1 cellular context compared by ENCODE assay signal in the genomic region with DNA sequence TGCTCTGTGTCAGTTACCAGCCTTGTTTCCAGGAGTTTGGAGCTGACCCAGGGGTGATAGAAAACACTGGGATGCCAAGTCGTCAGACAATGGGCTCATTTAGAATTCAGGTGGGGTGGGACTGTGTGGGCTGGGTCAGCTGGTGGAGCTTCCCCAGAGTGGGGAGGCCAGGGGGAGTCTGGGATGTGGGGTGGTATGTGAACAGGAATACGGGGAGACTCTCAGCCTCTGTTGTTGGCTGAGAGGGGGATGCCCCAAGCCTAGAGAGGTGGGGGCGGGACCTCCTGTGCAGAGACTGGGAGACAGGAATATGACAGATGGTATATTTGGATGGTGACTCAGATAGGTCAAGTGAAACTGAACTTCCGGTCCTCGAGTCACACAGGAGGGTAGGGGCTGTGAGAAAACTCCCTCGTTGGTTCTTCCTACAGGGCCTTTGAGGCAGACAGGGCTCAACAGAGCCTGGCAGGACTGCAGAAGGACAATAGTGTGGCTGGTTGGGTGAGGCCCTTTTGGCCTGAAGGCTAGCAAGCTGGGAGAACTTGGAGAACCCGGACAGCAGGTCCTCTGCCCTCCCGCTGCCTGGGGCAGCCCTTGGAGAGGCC.
TF ChIP-seq lines count a peak whose summit lies in the region.

No MANE protein-coding gene starts in this region.

TF ChIP-seq in HepG2, 621 proteins besides CTCF, POLR2A, EP300 and RAD21 (continued from another document and continues in another):
- TF ChIP-seq, protein P1, sequence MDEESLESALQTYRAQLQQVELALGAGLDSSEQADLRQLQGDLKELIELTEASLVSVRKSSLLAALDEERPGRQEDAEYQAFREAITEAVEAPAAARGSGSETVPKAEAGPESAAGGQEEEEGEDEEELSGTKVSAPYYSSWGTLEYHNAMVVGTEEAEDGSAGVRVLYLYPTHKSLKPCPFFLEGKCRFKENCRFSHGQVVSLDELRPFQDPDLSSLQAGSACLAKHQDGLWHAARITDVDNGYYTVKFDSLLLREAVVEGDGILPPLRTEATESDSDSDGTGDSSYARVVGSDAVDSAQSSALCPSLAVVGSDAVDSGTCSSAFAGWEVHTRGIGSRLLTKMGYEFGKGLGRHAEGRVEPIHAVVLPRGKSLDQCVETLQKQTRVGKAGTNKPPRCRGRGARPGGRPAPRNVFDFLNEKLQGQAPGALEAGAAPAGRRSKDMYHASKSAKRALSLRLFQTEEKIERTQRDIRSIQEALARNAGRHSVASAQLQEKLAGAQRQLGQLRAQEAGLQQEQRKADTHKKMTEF (CRISPR knock-in tag; IDR thresholded peaks at IDR 0.05) = peak; percentile 33; the same call in 1 of the 2 replicates
- TF ChIP-seq, protein P2, sequence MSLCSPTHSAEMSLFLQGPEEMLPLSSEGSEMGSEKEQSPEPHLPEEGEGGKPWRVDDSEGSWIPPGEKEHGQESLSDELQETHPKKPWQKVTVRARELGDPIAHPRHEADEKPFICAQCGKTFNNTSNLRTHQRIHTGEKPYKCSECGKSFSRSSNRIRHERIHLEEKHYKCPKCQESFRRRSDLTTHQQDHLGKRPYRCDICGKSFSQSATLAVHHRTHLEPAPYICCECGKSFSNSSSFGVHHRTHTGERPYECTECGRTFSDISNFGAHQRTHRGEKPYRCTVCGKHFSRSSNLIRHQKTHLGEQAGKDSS (CRISPR knock-in tag; IDR thresholded peaks at IDR 0.05; ENCODE audit: borderline replicate concordance, low read depth) = 0 out of 2 replicates have a peak, but pooled peaks have one; percentile 53
- no peak for TF ChIP-seq DR1 (CRISPR knock-in tag; IDR thresholded peaks at IDR 0.05)
- TF ChIP-seq NCOA5 (CRISPR knock-in tag; IDR thresholded peaks at IDR 0.05) = no peak
- no peak for TF ChIP-seq ZNF543 (CRISPR knock-in tag; IDR thresholded peaks at IDR 0.05)
- TF ChIP-seq, protein P3, sequence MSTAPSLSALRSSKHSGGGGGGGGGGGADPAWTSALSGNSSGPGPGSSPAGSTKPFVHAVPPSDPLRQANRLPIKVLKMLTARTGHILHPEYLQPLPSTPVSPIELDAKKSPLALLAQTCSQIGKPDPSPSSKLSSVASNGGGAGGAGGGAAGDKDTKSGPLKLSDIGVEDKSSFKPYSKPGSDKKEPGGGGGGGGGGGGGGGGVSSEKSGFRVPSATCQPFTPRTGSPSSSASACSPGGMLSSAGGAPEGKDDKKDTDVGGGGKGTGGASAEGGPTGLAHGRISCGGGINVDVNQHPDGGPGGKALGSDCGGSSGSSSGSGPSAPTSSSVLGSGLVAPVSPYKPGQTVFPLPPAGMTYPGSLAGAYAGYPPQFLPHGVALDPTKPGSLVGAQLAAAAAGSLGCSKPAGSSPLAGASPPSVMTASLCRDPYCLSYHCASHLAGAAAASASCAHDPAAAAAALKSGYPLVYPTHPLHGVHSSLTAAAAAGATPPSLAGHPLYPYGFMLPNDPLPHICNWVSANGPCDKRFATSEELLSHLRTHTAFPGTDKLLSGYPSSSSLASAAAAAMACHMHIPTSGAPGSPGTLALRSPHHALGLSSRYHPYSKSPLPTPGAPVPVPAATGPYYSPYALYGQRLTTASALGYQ (CRISPR knock-in tag; IDR thresholded peaks at IDR 0.05) = no peak
- TF ChIP-seq KMT2B (CRISPR knock-in tag; IDR thresholded peaks at IDR 0.05) = no peak
- TF ChIP-seq ZKSCAN8 (CRISPR knock-in tag; IDR thresholded peaks at IDR 0.05; ENCODE audit: borderline replicate concordance) = no peak
- TF ChIP-seq SNAI1 (CRISPR knock-in tag; IDR thresholded peaks at IDR 0.05; ENCODE audit: borderline replicate concordance) = no peak
- TF ChIP-seq ZNF225 (CRISPR knock-in tag; IDR thresholded peaks at IDR 0.05) = no peak
- TF ChIP-seq, protein P4, sequence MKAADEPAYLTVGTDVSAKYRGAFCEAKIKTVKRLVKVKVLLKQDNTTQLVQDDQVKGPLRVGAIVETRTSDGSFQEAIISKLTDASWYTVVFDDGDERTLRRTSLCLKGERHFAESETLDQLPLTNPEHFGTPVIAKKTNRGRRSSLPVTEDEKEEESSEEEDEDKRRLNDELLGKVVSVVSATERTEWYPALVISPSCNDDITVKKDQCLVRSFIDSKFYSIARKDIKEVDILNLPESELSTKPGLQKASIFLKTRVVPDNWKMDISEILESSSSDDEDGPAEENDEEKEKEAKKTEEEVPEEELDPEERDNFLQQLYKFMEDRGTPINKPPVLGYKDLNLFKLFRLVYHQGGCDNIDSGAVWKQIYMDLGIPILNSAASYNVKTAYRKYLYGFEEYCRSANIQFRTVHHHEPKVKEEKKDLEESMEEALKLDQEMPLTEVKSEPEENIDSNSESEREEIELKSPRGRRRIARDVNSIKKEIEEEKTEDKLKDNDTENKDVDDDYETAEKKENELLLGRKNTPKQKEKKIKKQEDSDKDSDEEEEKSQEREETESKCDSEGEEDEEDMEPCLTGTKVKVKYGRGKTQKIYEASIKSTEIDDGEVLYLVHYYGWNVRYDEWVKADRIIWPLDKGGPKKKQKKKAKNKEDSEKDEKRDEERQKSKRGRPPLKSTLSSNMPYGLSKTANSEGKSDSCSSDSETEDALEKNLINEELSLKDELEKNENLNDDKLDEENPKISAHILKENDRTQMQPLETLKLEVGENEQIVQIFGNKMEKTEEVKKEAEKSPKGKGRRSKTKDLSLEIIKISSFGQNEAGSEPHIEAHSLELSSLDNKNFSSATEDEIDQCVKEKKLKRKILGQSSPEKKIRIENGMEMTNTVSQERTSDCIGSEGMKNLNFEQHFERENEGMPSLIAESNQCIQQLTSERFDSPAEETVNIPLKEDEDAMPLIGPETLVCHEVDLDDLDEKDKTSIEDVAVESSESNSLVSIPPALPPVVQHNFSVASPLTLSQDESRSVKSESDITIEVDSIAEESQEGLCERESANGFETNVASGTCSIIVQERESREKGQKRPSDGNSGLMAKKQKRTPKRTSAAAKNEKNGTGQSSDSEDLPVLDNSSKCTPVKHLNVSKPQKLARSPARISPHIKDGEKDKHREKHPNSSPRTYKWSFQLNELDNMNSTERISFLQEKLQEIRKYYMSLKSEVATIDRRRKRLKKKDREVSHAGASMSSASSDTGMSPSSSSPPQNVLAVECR (CRISPR knock-in tag; IDR thresholded peaks at IDR 0.05; ENCODE audit: borderline replicate concordance) = no peak; the same call in 1 of the 2 replicates
- 0 out of 2 replicates have a peak, but pooled peaks have one; percentile 47 for TF ChIP-seq ZBTB7B (CRISPR knock-in tag; IDR thresholded peaks at IDR 0.05)
- peak; percentile 15; the same call in 1 of the 2 replicates for TF ChIP-seq SMC3 (IDR thresholded peaks at IDR 0.05; ENCODE audit: low read length)
- no peak for TF ChIP-seq HNRNPH1 (optimal IDR thresholded peaks at IDR 0.05; ENCODE audit: low read depth, low read length)
- no peak for TF ChIP-seq MZF1 (CRISPR knock-in tag; IDR thresholded peaks at IDR 0.05; ENCODE audit: borderline replicate concordance)
- no peak for TF ChIP-seq ZNF24 (IDR thresholded peaks at IDR 0.05)
- TF ChIP-seq MYC (CRISPR knock-in tag; IDR thresholded peaks at IDR 0.05; ENCODE audit: borderline replicate concordance) = no peak
- TF ChIP-seq, protein P5, sequence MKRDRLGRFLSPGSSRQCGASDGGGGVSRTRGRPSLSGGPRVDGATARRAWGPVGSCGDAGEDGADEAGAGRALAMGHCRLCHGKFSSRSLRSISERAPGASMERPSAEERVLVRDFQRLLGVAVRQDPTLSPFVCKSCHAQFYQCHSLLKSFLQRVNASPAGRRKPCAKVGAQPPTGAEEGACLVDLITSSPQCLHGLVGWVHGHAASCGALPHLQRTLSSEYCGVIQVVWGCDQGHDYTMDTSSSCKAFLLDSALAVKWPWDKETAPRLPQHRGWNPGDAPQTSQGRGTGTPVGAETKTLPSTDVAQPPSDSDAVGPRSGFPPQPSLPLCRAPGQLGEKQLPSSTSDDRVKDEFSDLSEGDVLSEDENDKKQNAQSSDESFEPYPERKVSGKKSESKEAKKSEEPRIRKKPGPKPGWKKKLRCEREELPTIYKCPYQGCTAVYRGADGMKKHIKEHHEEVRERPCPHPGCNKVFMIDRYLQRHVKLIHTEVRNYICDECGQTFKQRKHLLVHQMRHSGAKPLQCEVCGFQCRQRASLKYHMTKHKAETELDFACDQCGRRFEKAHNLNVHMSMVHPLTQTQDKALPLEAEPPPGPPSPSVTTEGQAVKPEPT (CRISPR knock-in tag; IDR thresholded peaks at IDR 0.05; ENCODE audit: low read depth) = no peak
- TF ChIP-seq, protein P6, sequence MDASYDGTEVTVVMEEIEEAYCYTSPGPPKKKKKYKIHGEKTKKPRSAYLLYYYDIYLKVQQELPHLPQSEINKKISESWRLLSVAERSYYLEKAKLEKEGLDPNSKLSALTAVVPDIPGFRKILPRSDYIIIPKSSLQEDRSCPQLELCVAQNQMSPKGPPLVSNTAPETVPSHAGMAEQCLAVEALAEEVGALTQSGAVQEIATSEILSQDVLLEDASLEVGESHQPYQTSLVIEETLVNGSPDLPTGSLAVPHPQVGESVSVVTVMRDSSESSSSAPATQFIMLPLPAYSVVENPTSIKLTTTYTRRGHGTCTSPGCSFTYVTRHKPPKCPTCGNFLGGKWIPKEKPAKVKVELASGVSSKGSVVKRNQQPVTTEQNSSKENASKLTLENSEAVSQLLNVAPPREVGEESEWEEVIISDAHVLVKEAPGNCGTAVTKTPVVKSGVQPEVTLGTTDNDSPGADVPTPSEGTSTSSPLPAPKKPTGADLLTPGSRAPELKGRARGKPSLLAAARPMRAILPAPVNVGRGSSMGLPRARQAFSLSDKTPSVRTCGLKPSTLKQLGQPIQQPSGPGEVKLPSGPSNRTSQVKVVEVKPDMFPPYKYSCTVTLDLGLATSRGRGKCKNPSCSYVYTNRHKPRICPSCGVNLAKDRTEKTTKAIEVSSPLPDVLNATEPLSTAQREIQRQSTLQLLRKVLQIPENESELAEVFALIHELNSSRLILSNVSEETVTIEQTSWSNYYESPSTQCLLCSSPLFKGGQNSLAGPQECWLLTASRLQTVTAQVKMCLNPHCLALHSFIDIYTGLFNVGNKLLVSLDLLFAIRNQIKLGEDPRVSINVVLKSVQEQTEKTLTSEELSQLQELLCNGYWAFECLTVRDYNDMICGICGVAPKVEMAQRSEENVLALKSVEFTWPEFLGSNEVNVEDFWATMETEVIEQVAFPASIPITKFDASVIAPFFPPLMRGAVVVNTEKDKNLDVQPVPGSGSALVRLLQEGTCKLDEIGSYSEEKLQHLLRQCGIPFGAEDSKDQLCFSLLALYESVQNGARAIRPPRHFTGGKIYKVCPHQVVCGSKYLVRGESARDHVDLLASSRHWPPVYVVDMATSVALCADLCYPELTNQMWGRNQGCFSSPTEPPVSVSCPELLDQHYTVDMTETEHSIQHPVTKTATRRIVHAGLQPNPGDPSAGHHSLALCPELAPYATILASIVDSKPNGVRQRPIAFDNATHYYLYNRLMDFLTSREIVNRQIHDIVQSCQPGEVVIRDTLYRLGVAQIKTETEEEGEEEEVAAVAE (CRISPR knock-in tag; IDR thresholded peaks at IDR 0.05; ENCODE audit: borderline replicate concordance) = peak; percentile 47; the same call in 1 of the 2 replicates
- TF ChIP-seq ZNF883 (CRISPR knock-in tag; IDR thresholded peaks at IDR 0.05; ENCODE audit: not compliant biosample characterization) = no peak
- TF ChIP-seq, protein P7, sequence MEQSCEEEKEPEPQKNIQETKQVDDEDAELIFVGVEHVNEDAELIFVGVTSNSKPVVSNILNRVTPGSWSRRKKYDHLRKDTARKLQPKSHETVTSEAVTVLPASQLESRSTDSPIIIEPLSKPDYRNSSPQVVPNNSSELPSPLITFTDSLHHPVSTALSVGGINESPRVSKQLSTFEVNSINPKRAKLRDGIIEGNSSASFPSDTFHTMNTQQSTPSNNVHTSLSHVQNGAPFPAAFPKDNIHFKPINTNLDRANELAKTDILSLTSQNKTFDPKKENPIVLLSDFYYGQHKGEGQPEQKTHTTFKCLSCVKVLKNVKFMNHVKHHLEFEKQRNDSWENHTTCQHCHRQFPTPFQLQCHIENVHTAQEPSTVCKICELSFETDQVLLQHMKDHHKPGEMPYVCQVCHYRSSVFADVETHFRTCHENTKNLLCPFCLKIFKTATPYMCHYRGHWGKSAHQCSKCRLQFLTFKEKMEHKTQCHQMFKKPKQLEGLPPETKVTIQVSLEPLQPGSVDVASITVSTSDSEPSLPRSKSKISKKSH (CRISPR knock-in tag; IDR thresholded peaks at IDR 0.05; ENCODE audit: borderline replicate concordance) = no peak
- TF ChIP-seq, protein P8, sequence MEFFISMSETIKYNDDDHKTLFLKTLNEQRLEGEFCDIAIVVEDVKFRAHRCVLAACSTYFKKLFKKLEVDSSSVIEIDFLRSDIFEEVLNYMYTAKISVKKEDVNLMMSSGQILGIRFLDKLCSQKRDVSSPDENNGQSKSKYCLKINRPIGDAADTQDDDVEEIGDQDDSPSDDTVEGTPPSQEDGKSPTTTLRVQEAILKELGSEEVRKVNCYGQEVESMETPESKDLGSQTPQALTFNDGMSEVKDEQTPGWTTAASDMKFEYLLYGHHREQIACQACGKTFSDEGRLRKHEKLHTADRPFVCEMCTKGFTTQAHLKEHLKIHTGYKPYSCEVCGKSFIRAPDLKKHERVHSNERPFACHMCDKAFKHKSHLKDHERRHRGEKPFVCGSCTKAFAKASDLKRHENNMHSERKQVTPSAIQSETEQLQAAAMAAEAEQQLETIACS (CRISPR knock-in tag; IDR thresholded peaks at IDR 0.05) = no peak
- TF ChIP-seq ZNF570 (CRISPR knock-in tag; IDR thresholded peaks at IDR 0.05; ENCODE audit: borderline replicate concordance) = no peak
- TF ChIP-seq ZNF607 (CRISPR knock-in tag; IDR thresholded peaks at IDR 0.05; ENCODE audit: borderline replicate concordance) = 0 out of 2 replicates have a peak, but pooled peaks have one; percentile 20
- TF ChIP-seq RXRB (CRISPR knock-in tag; IDR thresholded peaks at IDR 0.05; ENCODE audit: borderline replicate concordance) = peak; percentile 66; the same call in 1 of the 2 replicates
- TF ChIP-seq NFATC3 (CRISPR knock-in tag; IDR thresholded peaks at IDR 0.05) = no peak
- no peak for TF ChIP-seq FOXO1 (CRISPR knock-in tag; IDR thresholded peaks at IDR 0.05)
- TF ChIP-seq, protein P9, sequence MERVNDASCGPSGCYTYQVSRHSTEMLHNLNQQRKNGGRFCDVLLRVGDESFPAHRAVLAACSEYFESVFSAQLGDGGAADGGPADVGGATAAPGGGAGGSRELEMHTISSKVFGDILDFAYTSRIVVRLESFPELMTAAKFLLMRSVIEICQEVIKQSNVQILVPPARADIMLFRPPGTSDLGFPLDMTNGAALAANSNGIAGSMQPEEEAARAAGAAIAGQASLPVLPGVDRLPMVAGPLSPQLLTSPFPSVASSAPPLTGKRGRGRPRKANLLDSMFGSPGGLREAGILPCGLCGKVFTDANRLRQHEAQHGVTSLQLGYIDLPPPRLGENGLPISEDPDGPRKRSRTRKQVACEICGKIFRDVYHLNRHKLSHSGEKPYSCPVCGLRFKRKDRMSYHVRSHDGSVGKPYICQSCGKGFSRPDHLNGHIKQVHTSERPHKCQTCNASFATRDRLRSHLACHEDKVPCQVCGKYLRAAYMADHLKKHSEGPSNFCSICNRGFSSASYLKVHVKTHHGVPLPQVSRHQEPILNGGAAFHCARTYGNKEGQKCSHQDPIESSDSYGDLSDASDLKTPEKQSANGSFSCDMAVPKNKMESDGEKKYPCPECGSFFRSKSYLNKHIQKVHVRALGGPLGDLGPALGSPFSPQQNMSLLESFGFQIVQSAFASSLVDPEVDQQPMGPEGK (CRISPR knock-in tag; IDR thresholded peaks at IDR 0.05) = peak; percentile 35; the same call in 1 of the 2 replicates
- peak; percentile 62; the same call in 1 of the 2 replicates for TF ChIP-seq BCL6 (CRISPR knock-in tag; IDR thresholded peaks at IDR 0.05)
- no peak for TF ChIP-seq SP140L (CRISPR knock-in tag; IDR thresholded peaks at IDR 0.05; ENCODE audit: borderline replicate concordance)
- no peak; the same call in 1 of the 2 replicates for TF ChIP-seq NFE2 (CRISPR knock-in tag; IDR thresholded peaks at IDR 0.05)
- TF ChIP-seq RBFOX2 (IDR thresholded peaks at IDR 0.05; ENCODE audit: low read depth, low read length) = no peak
- peak; percentile 93 for TF ChIP-seq ETV5 (CRISPR knock-in tag; IDR thresholded peaks at IDR 0.05; ENCODE audit: borderline replicate concordance)
